ENCODE assay signal across 24 cellular contexts in the genomic region with DNA sequence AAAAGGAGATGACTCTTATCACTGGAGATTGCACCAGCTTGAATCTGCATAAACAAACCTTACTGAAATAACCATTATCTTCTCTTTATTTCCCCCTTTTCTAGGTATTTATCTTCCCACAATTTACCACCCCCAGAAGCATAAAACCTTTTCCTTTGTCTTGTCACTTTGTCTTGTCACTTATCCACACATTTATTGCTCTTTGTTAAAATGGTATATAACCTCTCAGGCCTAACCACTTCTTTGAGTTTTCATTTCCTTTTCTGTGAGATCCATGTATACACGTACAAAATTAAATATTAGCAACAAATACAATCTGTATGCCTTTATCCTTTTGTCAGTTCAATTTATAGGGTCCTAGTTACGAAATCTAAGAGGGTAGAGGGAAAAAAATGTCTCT.
"Had no signal": no experiment of that assay in that cellular context is flagged by ENCODE, and none has a peak within 500 bp of the region (broad histone marks: within the 10 kb centered on the region; RNA-seq: fewer than 3 reads in every experiment).

No MANE protein-coding gene starts in this region.

- H3K4me1 ChIP-seq: colonic mucosa, esophagus muscularis mucosa, esophagus squamous epithelium, foreskin keratinocyte, gastrocnemius medialis, gastroesophageal sphincter, heart left ventricle, heart right ventricle had no signal

- H3K4me3 Mint-ChIP-seq: dendritic cell treated with granulocyte-macrophage colony-stimulating factor and Interleukin-4, amounts not matched to agents 40 ng/mL and 50 ng/mL, for 4 days; effector memory CD8-positive, alpha-beta T cell; endodermal cell had no signal

- H3K36me3 ChIP-seq: colonic mucosa, esophagus muscularis mucosa, esophagus squamous epithelium, gastrocnemius medialis, gastroesophageal sphincter, heart left ventricle, heart right ventricle had no signal

- H3K27ac Mint-ChIP-seq: dendritic cell treated with granulocyte-macrophage colony-stimulating factor and Interleukin-4, amounts not matched to agents 40 ng/mL and 50 ng/mL, for 4 days; effector memory CD8-positive, alpha-beta T cell; endodermal cell had no signal

- H3K27ac ChIP-seq: colonic mucosa, coronary artery, dorsolateral prefrontal cortex, epithelial cell of prostate, esophagus muscularis mucosa, esophagus squamous epithelium, foreskin keratinocyte, gastrocnemius medialis, gastroesophageal sphincter, heart left ventricle, heart right ventricle had no signal

- H3K27me3 Mint-ChIP-seq: dendritic cell treated with granulocyte-macrophage colony-stimulating factor and Interleukin-4, amounts not matched to agents 40 ng/mL and 50 ng/mL, for 4 days had no signal

- H3K9me3 ChIP-seq: colonic mucosa had no signal

- DNase-seq: colonic mucosa; cortex of kidney; dermis blood vessel endothelial cell; dorsolateral prefrontal cortex; effector CD4-positive, alpha-beta T cell; effector CD8-positive, alpha-beta T cell; effector memory CD4-positive, alpha-beta T cell; effector memory CD8-positive, alpha-beta T cell; endodermal cell; erythroblast; esophagus squamous epithelium; foreskin fibroblast; foreskin keratinocyte; foreskin melanocyte; gastrocnemius medialis; glutamatergic neuron; head of caudate nucleus; heart left ventricle; heart right ventricle had no signal

- H3K4me3 ChIP-seq: colonic mucosa, coronary artery, dorsolateral prefrontal cortex, esophagus muscularis mucosa, esophagus squamous epithelium, gastrocnemius medialis, gastroesophageal sphincter, heart left ventricle, heart right ventricle had no signal
